Comparison of ENCODE assay signal across 3 cellular contexts in the genomic region with DNA sequence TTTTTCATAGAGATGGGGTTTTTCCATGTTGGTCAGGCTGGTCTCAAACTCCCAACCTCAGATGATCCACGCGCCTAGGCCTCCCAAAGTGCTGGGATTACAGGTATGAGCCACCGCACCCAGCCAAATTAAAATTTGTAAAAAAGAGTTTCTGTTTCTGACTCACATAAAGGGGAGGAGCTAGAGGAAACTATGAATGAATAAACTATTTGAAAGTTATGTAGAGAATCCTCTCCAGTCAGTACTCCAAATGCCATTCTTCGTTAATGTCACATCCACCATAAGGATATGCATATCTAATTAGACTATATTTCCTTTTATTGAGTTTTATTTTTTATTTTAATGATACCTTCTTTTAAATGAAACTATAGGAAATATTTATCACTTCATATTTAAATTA.
TF ChIP-seq lines count a peak whose summit lies in the region.

No MANE protein-coding gene starts in this region.

TF ChIP-seq in SK-N-SH, 30 proteins besides CTCF, POLR2A, EP300 and RAD21:
- TF ChIP-seq, protein P1, sequence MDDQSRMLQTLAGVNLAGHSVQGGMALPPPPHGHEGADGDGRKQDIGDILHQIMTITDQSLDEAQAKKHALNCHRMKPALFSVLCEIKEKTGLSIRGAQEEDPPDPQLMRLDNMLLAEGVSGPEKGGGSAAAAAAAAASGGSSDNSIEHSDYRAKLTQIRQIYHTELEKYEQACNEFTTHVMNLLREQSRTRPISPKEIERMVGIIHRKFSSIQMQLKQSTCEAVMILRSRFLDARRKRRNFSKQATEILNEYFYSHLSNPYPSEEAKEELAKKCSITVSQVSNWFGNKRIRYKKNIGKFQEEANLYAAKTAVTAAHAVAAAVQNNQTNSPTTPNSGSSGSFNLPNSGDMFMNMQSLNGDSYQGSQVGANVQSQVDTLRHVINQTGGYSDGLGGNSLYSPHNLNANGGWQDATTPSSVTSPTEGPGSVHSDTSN (IDR thresholded peaks at IDR 0.05) = peak; percentile 13; the same call in 1 of the 2 replicates
- TF ChIP-seq YY1 (IDR thresholded peaks at IDR 0.05; ENCODE audit: low read depth) (no peak), TAF1 (IDR thresholded peaks at IDR 0.05; ENCODE audit: borderline replicate concordance, low read depth, low read length) (no peak)

TF ChIP-seq in SK-N-SH treated with all-trans-retinoic acid at 6 μM for 48 hours, 23 proteins besides CTCF, POLR2A, EP300 and RAD21 (continued from another document):
- TF ChIP-seq CSDC2 (CRISPR knock-in tag; IDR thresholded peaks at IDR 0.05) (no peak), ZNF565 (CRISPR knock-in tag; conservative IDR thresholded peaks at IDR 0.05; ENCODE audit: low read depth) (no peak), ZFP3 (CRISPR knock-in tag; IDR thresholded peaks at IDR 0.05) (no peak), ZNF70 (CRISPR knock-in tag; IDR thresholded peaks at IDR 0.05) (no peak), ESRRG (CRISPR knock-in tag; IDR thresholded peaks at IDR 0.05) (no peak), BACH2 (CRISPR knock-in tag; IDR thresholded peaks at IDR 0.05; ENCODE audit: borderline replicate concordance) (no peak), PPARA (CRISPR knock-in tag; IDR thresholded peaks at IDR 0.05; ENCODE audit: borderline replicate concordance) (no peak), ISL1 (CRISPR knock-in tag; IDR thresholded peaks at IDR 0.05) (no peak), ZFP30 (CRISPR knock-in tag; IDR thresholded peaks at IDR 0.05) (no peak), SNAI2 (CRISPR knock-in tag; IDR thresholded peaks at IDR 0.05) (no peak), TOX (CRISPR knock-in tag; IDR thresholded peaks at IDR 0.05; ENCODE audit: borderline replicate concordance) (no peak)
- TF ChIP-seq, protein P2, sequence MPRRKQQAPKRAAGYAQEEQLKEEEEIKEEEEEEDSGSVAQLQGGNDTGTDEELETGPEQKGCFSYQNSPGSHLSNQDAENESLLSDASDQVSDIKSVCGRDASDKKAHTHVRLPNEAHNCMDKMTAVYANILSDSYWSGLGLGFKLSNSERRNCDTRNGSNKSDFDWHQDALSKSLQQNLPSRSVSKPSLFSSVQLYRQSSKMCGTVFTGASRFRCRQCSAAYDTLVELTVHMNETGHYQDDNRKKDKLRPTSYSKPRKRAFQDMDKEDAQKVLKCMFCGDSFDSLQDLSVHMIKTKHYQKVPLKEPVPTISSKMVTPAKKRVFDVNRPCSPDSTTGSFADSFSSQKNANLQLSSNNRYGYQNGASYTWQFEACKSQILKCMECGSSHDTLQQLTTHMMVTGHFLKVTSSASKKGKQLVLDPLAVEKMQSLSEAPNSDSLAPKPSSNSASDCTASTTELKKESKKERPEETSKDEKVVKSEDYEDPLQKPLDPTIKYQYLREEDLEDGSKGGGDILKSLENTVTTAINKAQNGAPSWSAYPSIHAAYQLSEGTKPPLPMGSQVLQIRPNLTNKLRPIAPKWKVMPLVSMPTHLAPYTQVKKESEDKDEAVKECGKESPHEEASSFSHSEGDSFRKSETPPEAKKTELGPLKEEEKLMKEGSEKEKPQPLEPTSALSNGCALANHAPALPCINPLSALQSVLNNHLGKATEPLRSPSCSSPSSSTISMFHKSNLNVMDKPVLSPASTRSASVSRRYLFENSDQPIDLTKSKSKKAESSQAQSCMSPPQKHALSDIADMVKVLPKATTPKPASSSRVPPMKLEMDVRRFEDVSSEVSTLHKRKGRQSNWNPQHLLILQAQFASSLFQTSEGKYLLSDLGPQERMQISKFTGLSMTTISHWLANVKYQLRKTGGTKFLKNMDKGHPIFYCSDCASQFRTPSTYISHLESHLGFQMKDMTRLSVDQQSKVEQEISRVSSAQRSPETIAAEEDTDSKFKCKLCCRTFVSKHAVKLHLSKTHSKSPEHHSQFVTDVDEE (CRISPR knock-in tag; IDR thresholded peaks at IDR 0.05) = no peak
- TF ChIP-seq, protein P3, sequence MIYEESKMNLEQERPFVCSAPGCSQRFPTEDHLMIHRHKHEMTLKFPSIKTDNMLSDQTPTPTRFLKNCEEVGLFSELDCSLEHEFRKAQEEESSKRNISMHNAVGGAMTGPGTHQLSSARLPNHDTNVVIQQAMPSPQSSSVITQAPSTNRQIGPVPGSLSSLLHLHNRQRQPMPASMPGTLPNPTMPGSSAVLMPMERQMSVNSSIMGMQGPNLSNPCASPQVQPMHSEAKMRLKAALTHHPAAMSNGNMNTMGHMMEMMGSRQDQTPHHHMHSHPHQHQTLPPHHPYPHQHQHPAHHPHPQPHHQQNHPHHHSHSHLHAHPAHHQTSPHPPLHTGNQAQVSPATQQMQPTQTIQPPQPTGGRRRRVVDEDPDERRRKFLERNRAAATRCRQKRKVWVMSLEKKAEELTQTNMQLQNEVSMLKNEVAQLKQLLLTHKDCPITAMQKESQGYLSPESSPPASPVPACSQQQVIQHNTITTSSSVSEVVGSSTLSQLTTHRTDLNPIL (CRISPR knock-in tag; IDR thresholded peaks at IDR 0.05; ENCODE audit: low read depth) = no peak
- TF ChIP-seq, protein P4, sequence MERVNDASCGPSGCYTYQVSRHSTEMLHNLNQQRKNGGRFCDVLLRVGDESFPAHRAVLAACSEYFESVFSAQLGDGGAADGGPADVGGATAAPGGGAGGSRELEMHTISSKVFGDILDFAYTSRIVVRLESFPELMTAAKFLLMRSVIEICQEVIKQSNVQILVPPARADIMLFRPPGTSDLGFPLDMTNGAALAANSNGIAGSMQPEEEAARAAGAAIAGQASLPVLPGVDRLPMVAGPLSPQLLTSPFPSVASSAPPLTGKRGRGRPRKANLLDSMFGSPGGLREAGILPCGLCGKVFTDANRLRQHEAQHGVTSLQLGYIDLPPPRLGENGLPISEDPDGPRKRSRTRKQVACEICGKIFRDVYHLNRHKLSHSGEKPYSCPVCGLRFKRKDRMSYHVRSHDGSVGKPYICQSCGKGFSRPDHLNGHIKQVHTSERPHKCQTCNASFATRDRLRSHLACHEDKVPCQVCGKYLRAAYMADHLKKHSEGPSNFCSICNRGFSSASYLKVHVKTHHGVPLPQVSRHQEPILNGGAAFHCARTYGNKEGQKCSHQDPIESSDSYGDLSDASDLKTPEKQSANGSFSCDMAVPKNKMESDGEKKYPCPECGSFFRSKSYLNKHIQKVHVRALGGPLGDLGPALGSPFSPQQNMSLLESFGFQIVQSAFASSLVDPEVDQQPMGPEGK (CRISPR knock-in tag; IDR thresholded peaks at IDR 0.05; ENCODE audit: borderline replicate concordance) = no peak

TF ChIP-seq in IMR-90, 13 proteins besides CTCF, POLR2A, EP300 and RAD21 (continued from another document):
- TF ChIP-seq, protein P5, sequence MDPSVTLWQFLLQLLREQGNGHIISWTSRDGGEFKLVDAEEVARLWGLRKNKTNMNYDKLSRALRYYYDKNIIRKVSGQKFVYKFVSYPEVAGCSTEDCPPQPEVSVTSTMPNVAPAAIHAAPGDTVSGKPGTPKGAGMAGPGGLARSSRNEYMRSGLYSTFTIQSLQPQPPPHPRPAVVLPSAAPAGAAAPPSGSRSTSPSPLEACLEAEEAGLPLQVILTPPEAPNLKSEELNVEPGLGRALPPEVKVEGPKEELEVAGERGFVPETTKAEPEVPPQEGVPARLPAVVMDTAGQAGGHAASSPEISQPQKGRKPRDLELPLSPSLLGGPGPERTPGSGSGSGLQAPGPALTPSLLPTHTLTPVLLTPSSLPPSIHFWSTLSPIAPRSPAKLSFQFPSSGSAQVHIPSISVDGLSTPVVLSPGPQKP (IDR thresholded peaks at IDR 0.05; ENCODE audit: borderline replicate concordance, low read depth, low read length) = no peak
- TF ChIP-seq CEBPB (IDR thresholded peaks at IDR 0.05; ENCODE audit: low read depth, low read length) (no peak), BHLHE40 (IDR thresholded peaks at IDR 0.05; ENCODE audit: low read depth, low read length) (no peak), MXI1 (IDR thresholded peaks at IDR 0.05; ENCODE audit: borderline replicate concordance, low read depth, low read length) (no peak), RCOR1 (IDR thresholded peaks at IDR 0.05; ENCODE audit: insufficient replicate concordance, low read length) (no peak), FOS (IDR thresholded peaks at IDR 0.05; ENCODE audit: low read depth, low read length) (no peak), SMC3 (IDR thresholded peaks at IDR 0.05; ENCODE audit: low read depth, low read length) (no peak), RFX5 (IDR thresholded peaks at IDR 0.05; ENCODE audit: low read depth, low read length) (no peak), CHD1 (IDR thresholded peaks at IDR 0.05; ENCODE audit: low read depth, low read length) (no peak), MAFK (IDR thresholded peaks at IDR 0.05; ENCODE audit: low read depth, low read length) (no peak), NFE2L2 (IDR thresholded peaks at IDR 0.05; ENCODE audit: low read depth, low read length) (no peak)
- TF ChIP-seq, protein P6, sequence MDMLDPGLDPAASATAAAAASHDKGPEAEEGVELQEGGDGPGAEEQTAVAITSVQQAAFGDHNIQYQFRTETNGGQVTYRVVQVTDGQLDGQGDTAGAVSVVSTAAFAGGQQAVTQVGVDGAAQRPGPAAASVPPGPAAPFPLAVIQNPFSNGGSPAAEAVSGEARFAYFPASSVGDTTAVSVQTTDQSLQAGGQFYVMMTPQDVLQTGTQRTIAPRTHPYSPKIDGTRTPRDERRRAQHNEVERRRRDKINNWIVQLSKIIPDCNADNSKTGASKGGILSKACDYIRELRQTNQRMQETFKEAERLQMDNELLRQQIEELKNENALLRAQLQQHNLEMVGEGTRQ (IDR thresholded peaks at IDR 0.05; ENCODE audit: low read depth, low read length) = no peak
